ENCODE assay signal across 36 cellular contexts in the genomic region with DNA sequence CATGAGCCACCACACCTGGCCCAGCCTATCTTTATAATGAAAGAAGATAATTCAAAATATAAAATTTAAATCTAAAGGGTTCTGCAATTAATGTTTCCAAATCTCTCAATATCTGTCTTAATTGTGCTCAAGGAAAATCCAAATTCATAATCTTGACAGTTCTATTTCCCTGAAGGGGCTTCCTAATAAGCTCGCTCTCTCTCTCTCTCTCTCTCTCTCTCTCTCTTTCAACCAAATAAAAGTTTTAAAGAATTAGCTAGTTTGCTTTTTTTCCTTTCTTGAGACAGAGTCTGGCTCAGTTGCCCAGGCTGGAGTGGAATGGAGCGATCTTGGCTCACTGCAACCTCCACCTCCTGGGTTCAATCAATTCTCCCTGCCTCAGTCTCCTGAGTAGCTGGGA.
"Had no signal": no experiment of that assay in that cellular context is flagged by ENCODE, and none has a peak within 500 bp of the region (broad histone marks: within the 10 kb centered on the region; RNA-seq: fewer than 3 reads in every experiment).

No MANE protein-coding gene starts in this region.

- H3K4me3 Mint-ChIP-seq: activated naive CD4-positive, alpha-beta T cell treated with anti-CD3 and anti-CD28 coated beads for 36 hours; activated naive CD4-positive, alpha-beta T cell treated with anti-CD3 and anti-CD28 coated beads, Interleukin-2, amount 10 ng/mL, durations not matched to agents 7 days and 5 days; activated naive CD4-positive, alpha-beta T cell treated with anti-CD3 and anti-CD28 coated beads, Interleukin-2, amount 50 U/mL, for 24 hours; activated naive CD8-positive, alpha-beta T cell; activated naive CD8-positive, alpha-beta T cell treated with anti-CD3 and anti-CD28 coated beads for 36 hours; activated naive CD8-positive, alpha-beta T cell treated with anti-CD3 and anti-CD28 coated beads, Interleukin-2, amount 10 ng/mL, durations not matched to agents 7 days and 5 days; activated naive CD8-positive, alpha-beta T cell treated with anti-CD3 and anti-CD28 coated beads, Interleukin-2, amount 50 U/mL, for 24 hours; activated T-cell treated with anti-CD3 and anti-CD28 coated beads, Interleukin-2, amount 50 U/mL, for 24 hours; activated T-cell treated with anti-CD3 and anti-CD28 coated beads, Interleukin-2, amount 50 U/mL, for 4 hours; activated T-cell treated with anti-CD3 and anti-CD28 coated beads, Interleukin-2, amount 50 U/mL, for 72 hours; activated T-helper 1 cell treated with anti-CD3 and anti-CD28 coated beads, Interleukin-12 subunit alpha, Interleukin-12 subunit beta, Interleukin-2, Interleukin-4 antibody, amounts not matched to agents 30 ng/mL and 10 ng/mL and 1 ng/mL, durations not matched to agents 14 hours and 24 hours and 36 hours; activated T-helper 17 cell treated with anti-CD3 and anti-CD28 coated beads, Interleukin-2, amount 50 U/mL, for 72 hours; brain had no signal

- ATAC-seq: activated naive CD4-positive, alpha-beta T cell treated with anti-CD3 and anti-CD28 coated beads, Interleukin-2, amount 50 U/mL, for 72 hours; activated naive CD8-positive, alpha-beta T cell treated with anti-CD3 and anti-CD28 coated beads, Interleukin-2, amount 50 U/mL, for 24 hours; activated T-cell treated with anti-CD3 and anti-CD28 coated beads, Interleukin-2, amount 50 U/mL, for 4 hours; activated T-cell treated with anti-CD3 and anti-CD28 coated beads, Interleukin-2, amount 50 U/mL, for 72 hours; activated T-helper 17 cell treated with anti-CD3 and anti-CD28 coated beads, Interleukin-2, amount 50 U/mL, for 72 hours; body of pancreas had no signal

- H3K27me3 ChIP-seq: adrenal gland, ascending aorta, body of pancreas, brain microvascular endothelial cell, breast epithelium, cardiac muscle cell had no signal

- H3K27me3 Mint-ChIP-seq: activated naive CD4-positive, alpha-beta T cell treated with anti-CD3 and anti-CD28 coated beads, Interleukin-2, amount 10 ng/mL, durations not matched to agents 7 days and 5 days; activated naive CD4-positive, alpha-beta T cell treated with anti-CD3 and anti-CD28 coated beads, Interleukin-2, amount 50 U/mL, for 24 hours; activated naive CD8-positive, alpha-beta T cell; activated naive CD8-positive, alpha-beta T cell treated with anti-CD3 and anti-CD28 coated beads for 36 hours; activated naive CD8-positive, alpha-beta T cell treated with anti-CD3 and anti-CD28 coated beads, Interleukin-2, amount 10 ng/mL, durations not matched to agents 7 days and 5 days; activated naive CD8-positive, alpha-beta T cell treated with anti-CD3 and anti-CD28 coated beads, Interleukin-2, amount 50 U/mL, for 24 hours; activated T-cell treated with anti-CD3 and anti-CD28 coated beads, Interleukin-2, amount 50 U/mL, for 24 hours; activated T-helper 17 cell treated with anti-CD3 and anti-CD28 coated beads, Interleukin-2, amount 50 U/mL, for 72 hours; brain had no signal

- H3K9me3 Mint-ChIP-seq: activated naive CD4-positive, alpha-beta T cell treated with anti-CD3 and anti-CD28 coated beads for 36 hours; activated naive CD4-positive, alpha-beta T cell treated with anti-CD3 and anti-CD28 coated beads, Interleukin-2, amount 10 ng/mL, durations not matched to agents 7 days and 5 days; activated naive CD4-positive, alpha-beta T cell treated with anti-CD3 and anti-CD28 coated beads, Interleukin-2, amount 50 U/mL, for 24 hours; activated naive CD4-positive, alpha-beta T cell treated with anti-CD3 and anti-CD28 coated beads, Interleukin-2, amount 50 U/mL, for 72 hours; activated naive CD8-positive, alpha-beta T cell treated with anti-CD3 and anti-CD28 coated beads for 36 hours; activated naive CD8-positive, alpha-beta T cell treated with anti-CD3 and anti-CD28 coated beads, Interleukin-2, amount 10 ng/mL, durations not matched to agents 7 days and 5 days; activated naive CD8-positive, alpha-beta T cell treated with anti-CD3 and anti-CD28 coated beads, Interleukin-2, amount 50 U/mL, for 24 hours; activated T-cell treated with anti-CD3 and anti-CD28 coated beads, Interleukin-2, amount 50 U/mL, for 24 hours; activated T-cell treated with anti-CD3 and anti-CD28 coated beads, Interleukin-2, amount 50 U/mL, for 4 hours; activated T-cell treated with anti-CD3 and anti-CD28 coated beads, Interleukin-2, amount 50 U/mL, for 72 hours; activated T-helper 1 cell treated with anti-CD3 and anti-CD28 coated beads, Interleukin-12 subunit alpha, Interleukin-12 subunit beta, Interleukin-2, Interleukin-4 antibody, amounts not matched to agents 30 ng/mL and 10 ng/mL and 1 ng/mL, durations not matched to agents 14 hours and 24 hours and 36 hours; activated T-helper 17 cell treated with anti-CD3 and anti-CD28 coated beads, Interleukin-2, amount 50 U/mL, for 72 hours; activated T-helper 2 cell treated with anti-CD3 and anti-CD28 coated beads, Interferon-gamma antibody, Interleukin-2, Interleukin-4, amounts not matched to agents 10 μg/mL and 5 μg/mL and 100 μg/mL, durations not matched to agents 14 hours and 24 hours and 36 hours; brain had no signal

- H3K36me3 ChIP-seq: breast epithelium had no signal

- DNase-seq: activated effector memory CD4-positive, alpha-beta T cell treated with anti-CD3 and anti-CD28 coated beads, Interleukin-2, amount 50 U/mL, for 16 hours; activated effector memory CD4-positive, alpha-beta T cell treated with Interleukin-2 at 50 U/mL for 16 hours; activated gamma-delta T cell; activated gamma-delta T cell treated with Interleukin-2 at 50 U/mL for 16 hours; activated naive CD4-positive, alpha-beta T cell; activated naive CD4-positive, alpha-beta T cell treated with anti-CD3 and anti-CD28 coated beads for 36 hours; activated naive CD4-positive, alpha-beta T cell treated with anti-CD3 and anti-CD28 coated beads, Interleukin-2, amount 10 ng/mL, durations not matched to agents 7 days and 5 days; activated naive CD4-positive, alpha-beta T cell treated with anti-CD3 and anti-CD28 coated beads, Interleukin-2, amount 50 U/mL, for 16 hours; activated naive CD4-positive, alpha-beta T cell treated with Interleukin-2 at 50 U/mL for 16 hours; activated naive CD8-positive, alpha-beta T cell treated with anti-CD3 and anti-CD28 coated beads for 36 hours; activated naive CD8-positive, alpha-beta T cell treated with anti-CD3 and anti-CD28 coated beads, Interleukin-2, amount 10 ng/mL, durations not matched to agents 7 days and 5 days; activated naive CD8-positive, alpha-beta T cell treated with anti-CD3 and anti-CD28 coated beads, Interleukin-2, amount 50 U/mL, for 24 hours; activated T-cell treated with anti-CD3 and anti-CD28 coated beads, Interleukin-2, amount 50 U/mL, for 24 hours; activated T-cell treated with anti-CD3 and anti-CD28 coated beads, Interleukin-2, amount 50 U/mL, for 4 hours; activated T-cell treated with anti-CD3 and anti-CD28 coated beads, Interleukin-2, amount 50 U/mL, for 48 hours; activated T-cell treated with anti-CD3 and anti-CD28 coated beads, Interleukin-2, amount 50 U/mL, for 72 hours; adrenal gland; amniotic stem cell; amygdala; anterior cingulate cortex; aorta; body of pancreas; brain microvascular endothelial cell; caudate nucleus; central memory CD4-positive, alpha-beta T cell; cerebellar nuclear complex had no signal

- H3K27ac ChIP-seq: adrenal gland, ascending aorta, body of pancreas, brain microvascular endothelial cell, breast epithelium, cardiac muscle cell had no signal

- H3K4me1 Mint-ChIP-seq: activated naive CD4-positive, alpha-beta T cell treated with anti-CD3 and anti-CD28 coated beads, Interleukin-2, amount 10 ng/mL, durations not matched to agents 7 days and 5 days; activated T-helper 17 cell treated with anti-CD3 and anti-CD28 coated beads, Interleukin-2, amount 50 U/mL, for 72 hours had no signal

- H3K27ac Mint-ChIP-seq: activated naive CD4-positive, alpha-beta T cell treated with anti-CD3 and anti-CD28 coated beads for 36 hours; activated naive CD4-positive, alpha-beta T cell treated with anti-CD3 and anti-CD28 coated beads, Interleukin-2, amount 10 ng/mL, durations not matched to agents 7 days and 5 days; activated naive CD4-positive, alpha-beta T cell treated with anti-CD3 and anti-CD28 coated beads, Interleukin-2, amount 50 U/mL, for 24 hours; activated naive CD8-positive, alpha-beta T cell; activated naive CD8-positive, alpha-beta T cell treated with anti-CD3 and anti-CD28 coated beads for 36 hours; activated naive CD8-positive, alpha-beta T cell treated with anti-CD3 and anti-CD28 coated beads, Interleukin-2, amount 10 ng/mL, durations not matched to agents 7 days and 5 days; activated naive CD8-positive, alpha-beta T cell treated with anti-CD3 and anti-CD28 coated beads, Interleukin-2, amount 50 U/mL, for 24 hours; activated T-cell treated with anti-CD3 and anti-CD28 coated beads, Interleukin-2, amount 50 U/mL, for 24 hours; activated T-cell treated with anti-CD3 and anti-CD28 coated beads, Interleukin-2, amount 50 U/mL, for 72 hours; activated T-helper 1 cell treated with anti-CD3 and anti-CD28 coated beads, Interleukin-12 subunit alpha, Interleukin-12 subunit beta, Interleukin-2, Interleukin-4 antibody, amounts not matched to agents 30 ng/mL and 10 ng/mL and 1 ng/mL, durations not matched to agents 14 hours and 24 hours and 36 hours; activated T-helper 17 cell treated with anti-CD3 and anti-CD28 coated beads, Interleukin-2, amount 50 U/mL, for 72 hours; activated T-helper 2 cell treated with anti-CD3 and anti-CD28 coated beads, Interferon-gamma antibody, Interleukin-2, Interleukin-4, amounts not matched to agents 10 μg/mL and 5 μg/mL and 100 μg/mL, durations not matched to agents 14 hours and 24 hours and 36 hours; brain had no signal

- H3K4me3 ChIP-seq: adrenal gland, ascending aorta, body of pancreas, breast epithelium, cardiac muscle cell had no signal

- H3K4me1 ChIP-seq: body of pancreas had no signal

- H3K9me3 ChIP-seq: adrenal gland, ascending aorta, body of pancreas, breast epithelium had no signal
